In genomic region chr1:37515185-37516034, GRCh38 we compare ENCODE assay signal across 7 cellular contexts. TPM values are rescaled to one million over a fixed set of nuclear protein-coding genes. Genes with fewer than 3 reads are reported as not detected.
A peak's percentile ranks its signal among the peaks of the same experiment; 100 is the strongest.
DNase-seq lines count a peak whose midpoint lies in the region; ATAC-seq and TF ChIP-seq lines count a peak whose summit lies in the region.

No MANE protein-coding gene starts in this region.

- H3K36me3 ChIP-seq in iPS DF 6.9 (ENCODE audit: control insufficient read depth, insufficient read depth, low read length): no peaks in the 10 kb centered on the region; the same call in 1 of the 2 replicates

- peaks cover 1% of the 10 kb centered on the region for H3K4me1 ChIP-seq in iPS DF 6.9 (ENCODE audit: control insufficient read depth, insufficient read depth, low read length)

- peak overlapping the region; percentile 98 for H3K27ac Mint-ChIP-seq in activated B cell treated with CpG ODN at 0.5 μM for 24 hours
- peak overlapping the region; percentile 97 for H3K27ac Mint-ChIP-seq in stimulated activated naive B cell treated with anti-CD40 and anti-IgM and Interleukin-4, amounts not matched to agents 10 μg/mL and 1 μg/mL and 100 μg/mL, for 72 hours

- no peaks in the 10 kb centered on the region for H3K9me3 Mint-ChIP-seq in activated B cell treated with CpG ODN at 0.5 μM for 24 hours
- no peaks in the 10 kb centered on the region for H3K9me3 Mint-ChIP-seq in stimulated activated naive B cell treated with anti-CD40 and anti-IgM and Interleukin-4, amounts not matched to agents 10 μg/mL and 1 μg/mL and 100 μg/mL, for 72 hours

- H3K27ac ChIP-seq in iPS DF 6.9 (ENCODE audit: low read length): no peak overlapping the region

- H3K9me3 ChIP-seq in iPS DF 6.9 (ENCODE audit: control insufficient read depth, insufficient read depth, low read length): no peaks in the 10 kb centered on the region

- H3K4me3 ChIP-seq in iPS DF 6.9 (ENCODE audit: low read length): peak overlapping the region; percentile 40; the same call in 1 of the 2 replicates

- no peaks in the 10 kb centered on the region for H3K27me3 ChIP-seq in iPS DF 6.9 (ENCODE audit: control insufficient read depth, insufficient read depth, low read length)

- peak; percentile 11 for ATAC-seq in HG03025 (IDR thresholded peaks at IDR 0.05; ENCODE audit: low FRiP score, unreplicated experiment)
- ATAC-seq in activated B cell treated with CpG ODN at 0.5 μM for 24 hours (ENCODE audit: low read depth): no peak
- ATAC-seq in stimulated activated naive B cell treated with anti-CD40 and anti-IgM and Interleukin-4, amounts not matched to agents 10 μg/mL and 1 μg/mL and 100 μg/mL, for 72 hours (replicated peaks): no peak
- no peak for ATAC-seq in GM18519 (IDR thresholded peaks at IDR 0.05; ENCODE audit: low FRiP score, unreplicated experiment)

- H3K4me3 Mint-ChIP-seq in activated B cell treated with CpG ODN at 0.5 μM for 24 hours: peak overlapping the region; percentile 94
- peak overlapping the region; percentile 89 to 99 for H3K4me3 Mint-ChIP-seq in stimulated activated naive B cell treated with anti-CD40 and anti-IgM and Interleukin-4, amounts not matched to agents 10 μg/mL and 1 μg/mL and 100 μg/mL, for 72 hours

- peaks cover 43% of the 10 kb centered on the region for H3K4me1 Mint-ChIP-seq in activated B cell treated with CpG ODN at 0.5 μM for 24 hours
- H3K4me1 Mint-ChIP-seq in stimulated activated naive B cell treated with anti-CD40 and anti-IgM and Interleukin-4, amounts not matched to agents 10 μg/mL and 1 μg/mL and 100 μg/mL, for 72 hours: peaks cover 30 to 48% of the 10 kb centered on the region in 2 donors

- POLR2A ChIA-PET in activated B cell treated with CpG ODN at 0.5 μM for 24 hours (lab: Charles Lee): interaction anchor here (0.6 to 2.2 kb wide), 14 partner anchors 9 to 1210 kb away, joined by 3 to 42 read pairs (median 7); partner anchors contain the start of genes CDCA8, GNL2, MRPS15 and SNIP1

- WGBS in iPS DF 6.9 (ENCODE audit: insufficient coverage, insufficient read length): no CpG with 5 or more reads among the region's 18 CpGs

- no peak for TF ChIP-seq CTCF in activated B cell treated with CpG ODN at 0.5 μM for 24 hours (IDR thresholded peaks at IDR 0.05)

- H3K27me3 Mint-ChIP-seq in activated B cell treated with CpG ODN at 0.5 μM for 24 hours: no peaks in the 10 kb centered on the region
- no peaks in the 10 kb centered on the region for H3K27me3 Mint-ChIP-seq in stimulated activated naive B cell treated with anti-CD40 and anti-IgM and Interleukin-4, amounts not matched to agents 10 μg/mL and 1 μg/mL and 100 μg/mL, for 72 hours

- intact Hi-C loops in activated B cell treated with CpG ODN at 0.5 μM for 24 hours (cut with micrococcal nuclease): no loop called here

- CTCF ChIA-PET in activated B cell treated with CpG ODN at 0.5 μM for 24 hours (lab: Charles Lee): interaction anchor here (0.7 to 2.0 kb wide), 8 partner anchors 20 to 166 kb away, joined by 3 to 11 read pairs (median 5); partner anchors contain the start of gene SNIP1

- H3K36me3 Mint-ChIP-seq in activated B cell treated with CpG ODN at 0.5 μM for 24 hours (ENCODE audit: low read depth): peaks cover 18% of the 10 kb centered on the region
- H3K36me3 Mint-ChIP-seq in stimulated activated naive B cell treated with anti-CD40 and anti-IgM and Interleukin-4, amounts not matched to agents 10 μg/mL and 1 μg/mL and 100 μg/mL, for 72 hours: peaks cover 16 to 19% of the 10 kb centered on the region in 2 donors

- DNase-seq in activated B cell treated with CpG ODN at 0.5 μM for 24 hours: no peak
- DNase-seq in iPS DF 6.9 (ENCODE audit: low read depth, low spot score): no peak
- DNase-seq in stimulated activated naive B cell treated with anti-CD40 and anti-IgM and Interleukin-4, amounts not matched to agents 10 μg/mL and 1 μg/mL and 100 μg/mL, for 72 hours: no peak
- no peak for DNase-seq in anterior cingulate cortex (lab: John Stamatoyannopoulos, UW)
- DNase-seq in NCI-H2227 (lab: John Stamatoyannopoulos, UW; ENCODE audit: unreplicated experiment): no peak

RNA-seq across cellular contexts. Expression of gene MEAF6, which starts 0.8 kb away (rescaled TPM):
- 59.9 and 66.5 TPM in 2 replicates for total RNA-seq in activated B cell treated with CpG ODN at 0.5 μM for 24 hours

RNA-seq across cellular contexts. Expression of gene SNIP1, which starts 38.7 kb away (rescaled TPM):
- total RNA-seq in activated B cell treated with CpG ODN at 0.5 μM for 24 hours: 34.7 and 35.7 TPM in 2 replicates

RNA-seq across cellular contexts. Expression of gene ZC3H12A, which starts 41.0 kb away (rescaled TPM):
- 140 and 145 TPM in 2 replicates for total RNA-seq in activated B cell treated with CpG ODN at 0.5 μM for 24 hours

RNA-seq across cellular contexts. Expression of gene DNALI1, which starts 41.3 kb away (rescaled TPM):
- not detected in 2 replicates for total RNA-seq in activated B cell treated with CpG ODN at 0.5 μM for 24 hours
